Comparison of ENCODE assay signal across 8 cellular contexts in the genomic region with DNA sequence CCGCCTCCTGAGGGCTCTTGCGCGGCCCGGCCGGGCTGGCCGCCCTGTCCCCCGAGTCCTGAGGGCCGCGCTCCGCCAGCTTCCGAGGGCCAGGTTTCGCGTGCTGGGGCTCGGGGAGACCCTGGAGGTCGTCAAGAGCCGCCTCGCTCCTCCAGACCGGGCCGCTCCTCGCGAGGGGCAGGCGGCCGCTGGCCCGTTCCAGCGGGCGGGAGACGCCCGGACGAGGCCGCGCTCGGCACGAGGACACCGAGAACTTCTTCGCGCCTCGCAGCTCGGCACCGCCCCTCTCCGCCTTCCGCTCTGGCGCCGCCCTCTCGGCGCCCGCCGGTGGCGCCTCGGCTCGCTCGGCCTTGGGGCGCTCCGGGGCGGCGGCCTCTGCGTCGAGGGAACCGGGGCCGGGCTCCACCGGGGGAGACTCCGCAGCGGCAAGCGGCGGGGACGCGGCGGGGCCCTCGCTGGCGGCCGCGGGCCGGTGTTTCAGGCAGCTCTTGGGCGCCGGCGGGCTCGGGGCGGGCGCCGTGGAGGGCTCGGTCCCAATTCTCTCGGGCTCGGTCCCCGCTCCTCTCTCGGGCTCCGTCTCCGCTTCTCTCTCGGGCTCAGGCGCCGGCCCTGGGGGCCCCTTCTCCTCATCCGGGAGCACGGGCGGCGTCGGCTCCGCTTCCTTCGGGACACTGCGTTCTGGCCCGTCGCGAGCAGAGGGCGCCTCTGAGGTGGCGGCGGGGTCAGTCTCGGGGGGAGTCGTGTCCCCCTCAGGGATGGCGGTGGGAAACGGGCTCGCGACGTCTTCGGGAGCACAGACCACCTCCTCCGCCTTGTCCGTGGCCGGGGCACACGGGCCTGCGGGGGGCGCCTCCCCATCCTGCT.
DNase-seq lines count a peak whose midpoint lies in the region; ATAC-seq and TF ChIP-seq lines count a peak whose summit lies in the region.

No MANE protein-coding gene starts in this region.

- no peaks in the 10 kb centered on the region for H3K27me3 Mint-ChIP-seq in T-helper 17 cell

- H3K4me1 Mint-ChIP-seq in T-helper 17 cell, result peaks cover 25% of the 10 kb centered on the region

- TF ChIP-seq CTCF in astrocyte of the cerebellum (IDR thresholded peaks at IDR 0.05; ENCODE audit: low read depth, low read length, missing control alignments), result peak; percentile 35

- in situ Hi-C loops in astrocyte of the cerebellum (cut with HindIII; ENCODE audit: low sequenced_read_pairs), result no loop called here

- ATAC-seq in T-helper 17 cell (peak; percentile 94), HG02852 (IDR thresholded peaks at IDR 0.05; ENCODE audit: unreplicated experiment) (no peak)

- H3K27ac Mint-ChIP-seq in T-helper 17 cell, result no peak overlapping the region

- H3K4me3 Mint-ChIP-seq in T-helper 17 cell, result peak overlapping the region; percentile 78

- no peaks in the 10 kb centered on the region for H3K9me3 ChIP-seq in T-helper 17 cell (ENCODE audit: control insufficient read depth, low read length, poor library complexity, severe bottlenecking)

- DNase-seq in T-helper 17 cell, result peak; percentile 42 to 70 (median 54)
- no peak for DNase-seq in astrocyte of the cerebellum (ENCODE audit: low read depth)
- peak; percentile 85 for DNase-seq in iPS-NIHi11 (ENCODE audit: low spot score)
- DNase-seq in stimulated activated CD4-positive, alpha-beta T cell treated with anti-CD3 and anti-CD28 coated beads, Interleukin-12 subunit alpha, Interleukin-12 subunit beta, amount 100 ng/mL, for 4 hours, result peak; percentile 59
- DNase-seq in SW480 (ENCODE audit: low spot score), result no peak
- no peak for DNase-seq in NCI-H1105 treated with DMSO at 0.1 percent for 48 hours (lab: John Stamatoyannopoulos, UW)
- no peak for DNase-seq in NCI-H1048 (lab: John Stamatoyannopoulos, UW)

- peak overlapping the region; percentile 21 for H3K4me3 ChIP-seq in astrocyte of the cerebellum (ENCODE audit: low read depth, low read length)

- no peaks in the 10 kb centered on the region for H3K36me3 Mint-ChIP-seq in T-helper 17 cell (ENCODE audit: low read depth)

Comparison
In these comparisons a context has a peak if more than half of its experiments do, and no peak if none do; other contexts are left out.
1. DNase-seq: peak in T-helper 17 cell (3 of 3), iPS-NIHi11 (single experiment) and stimulated activated CD4-positive, alpha-beta T cell treated with anti-CD3 and anti-CD28 coated beads, Interleukin-12 subunit alpha, Interleukin-12 subunit beta, amount 100 ng/mL, for 4 hours (single experiment); none in astrocyte of the cerebellum (single experiment), SW480 (single experiment), NCI-H1105 treated with DMSO at 0.1 percent for 48 hours (single experiment) and NCI-H1048 (single experiment).